In the genomic region with DNA sequence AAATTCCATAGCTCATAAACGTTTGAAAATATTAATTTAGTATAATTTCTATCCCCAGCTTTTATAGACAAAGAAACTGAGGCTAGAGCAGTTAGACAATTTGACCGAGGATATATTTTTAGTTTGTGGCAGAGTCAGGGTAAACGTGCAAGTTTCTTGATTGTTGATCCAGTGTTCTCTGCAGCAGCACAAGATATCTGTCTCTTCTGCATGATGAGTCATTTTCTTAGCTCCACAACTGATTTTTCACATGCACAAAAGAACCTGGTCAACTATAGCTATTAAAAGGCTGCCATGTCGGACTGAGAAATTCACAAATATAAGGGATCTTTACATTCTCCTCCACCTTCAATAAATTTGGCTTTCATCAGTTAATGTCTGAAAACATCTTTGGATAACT, we compare ENCODE assay signal across 2 cellular contexts.
TF ChIP-seq lines count a peak whose summit lies in the region.

No MANE protein-coding gene starts in this region.

TF ChIP-seq in SK-N-SH treated with all-trans-retinoic acid at 6 μM for 48 hours, 23 proteins besides CTCF, POLR2A, EP300 and RAD21 (continued from another document):
- TF ChIP-seq ZFP30 (CRISPR knock-in tag; IDR thresholded peaks at IDR 0.05) (no peak), ZNF70 (CRISPR knock-in tag; IDR thresholded peaks at IDR 0.05) (no peak), ZNF565 (CRISPR knock-in tag; conservative IDR thresholded peaks at IDR 0.05; ENCODE audit: low read depth) (no peak), ISL1 (CRISPR knock-in tag; IDR thresholded peaks at IDR 0.05) (no peak), SNAI2 (CRISPR knock-in tag; IDR thresholded peaks at IDR 0.05) (no peak; the same call in 1 of the 2 replicates), ARNTL (CRISPR knock-in tag; IDR thresholded peaks at IDR 0.05; ENCODE audit: borderline replicate concordance, low read depth) (no peak), PPARA (CRISPR knock-in tag; IDR thresholded peaks at IDR 0.05; ENCODE audit: borderline replicate concordance) (no peak), ZC3H10 (CRISPR knock-in tag; IDR thresholded peaks at IDR 0.05) (no peak), ZNF8 (CRISPR knock-in tag; IDR thresholded peaks at IDR 0.05) (no peak), TCF4 (CRISPR knock-in tag; IDR thresholded peaks at IDR 0.05; ENCODE audit: borderline replicate concordance) (no peak), GLIS3 (CRISPR knock-in tag; IDR thresholded peaks at IDR 0.05) (no peak), TOX (CRISPR knock-in tag; IDR thresholded peaks at IDR 0.05; ENCODE audit: borderline replicate concordance) (no peak), ESRRG (CRISPR knock-in tag; IDR thresholded peaks at IDR 0.05) (no peak), RARB (CRISPR knock-in tag; IDR thresholded peaks at IDR 0.05) (no peak), CSDC2 (CRISPR knock-in tag; IDR thresholded peaks at IDR 0.05) (no peak)

TF ChIP-seq in endothelial cell of umbilical vein, 7 proteins besides CTCF, POLR2A, EP300 and RAD21:
- TF ChIP-seq JUN (IDR thresholded peaks at IDR 0.05; ENCODE audit: borderline replicate concordance, insufficient read depth, insufficient read length, low read depth) (no peak), FOS (IDR thresholded peaks at IDR 0.05; ENCODE audit: borderline replicate concordance, insufficient read depth, low read length) (peak; percentile 52)
